ENCODE assay signal across 17 cellular contexts in genomic region chr6:140697585-140697984, GRCh38.
"Had no signal": no experiment of that assay in that cellular context is flagged by ENCODE, and none has a peak within 500 bp of the region (broad histone marks: within the 10 kb centered on the region; RNA-seq: fewer than 3 reads in every experiment).

No MANE protein-coding gene starts in this region.

- H3K4me3 ChIP-seq: K562, SJSA1, SK-N-MC had no signal

- H3K27ac Mint-ChIP-seq: IgD-negative memory B cell had no signal

- H3K4me1 ChIP-seq: SJSA1 had no signal

- H3K27me3 Mint-ChIP-seq: IgD-negative memory B cell had no signal

- H3K27ac ChIP-seq: KMS-11, SJSA1, SK-N-MC had no signal

- H3K27me3 ChIP-seq: SJSA1 had no signal

- ATAC-seq: K562 had no signal

- H3K4me3 Mint-ChIP-seq: IgD-negative memory B cell had no signal

- H3K9ac ChIP-seq: KMS-11 had no signal

- DNase-seq: MM.1S, NCI-H1092 treated with DMSO at 0.1 percent for 48 hours, NCI-H1436, NCI-H1694 treated with DMSO at 0.1 percent for 48 hours, NCI-H2107, NCI-H2227 treated with DMSO at 0.1 percent for 48 hours, NCI-H524, NCI-H526 treated with DMSO at 0.1 percent for 48 hours, NCI-H82, Right ventricle myocardium superior, RPMI8226, SIG-M5 had no signal

- H3K4me1 Mint-ChIP-seq: IgD-negative memory B cell had no signal

- H3K4me2 ChIP-seq: KMS-11 had no signal

- H3K36me3 Mint-ChIP-seq: IgD-negative memory B cell had no signal

- H3K36me3 ChIP-seq: SJSA1 had no signal
